ENCODE assay signal across 1 cellular context in the genomic region with DNA sequence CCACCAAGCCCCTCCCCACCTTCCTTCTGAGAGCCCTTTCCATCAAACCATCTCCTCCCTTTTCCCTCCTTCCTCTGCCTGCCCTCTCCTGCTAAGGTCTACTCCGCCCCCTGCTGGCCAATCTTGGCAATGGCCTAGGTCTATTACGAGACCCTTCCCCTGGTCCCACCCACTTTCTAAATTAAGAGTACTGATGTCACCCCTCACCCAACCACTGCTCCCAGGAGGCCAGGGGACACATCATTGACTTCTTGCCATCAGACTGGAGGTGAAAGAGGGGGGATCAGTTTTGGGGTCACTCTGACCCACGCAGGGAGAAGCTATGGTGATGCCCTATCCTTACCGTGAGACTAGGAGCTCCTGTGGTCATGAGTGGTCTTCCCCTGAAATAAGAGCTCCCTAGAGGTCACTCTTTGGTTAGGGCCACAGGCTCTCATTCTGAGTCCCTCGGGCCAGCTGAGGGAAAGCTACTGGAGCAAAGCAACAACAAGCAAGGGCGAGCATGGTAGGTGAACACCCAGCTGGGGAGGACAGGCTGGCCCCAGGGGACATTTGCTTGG.
A peak's percentile ranks its signal among the peaks of the same experiment; 100 is the strongest.
TF ChIP-seq lines count a peak whose summit lies in the region.

No MANE protein-coding gene starts in this region.

TF ChIP-seq in H1, 55 proteins besides CTCF, POLR2A, EP300 and RAD21:
- TF ChIP-seq SP2 (IDR thresholded peaks at IDR 0.05; ENCODE audit: low read length), result no peak
- no peak for TF ChIP-seq KDM1A (IDR thresholded peaks at IDR 0.05; ENCODE audit: borderline replicate concordance, low read length)
- TF ChIP-seq, protein P1, sequence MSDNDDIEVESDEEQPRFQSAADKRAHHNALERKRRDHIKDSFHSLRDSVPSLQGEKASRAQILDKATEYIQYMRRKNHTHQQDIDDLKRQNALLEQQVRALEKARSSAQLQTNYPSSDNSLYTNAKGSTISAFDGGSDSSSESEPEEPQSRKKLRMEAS (IDR thresholded peaks at IDR 0.05), result no peak
- 0 out of 2 replicates have a peak, but pooled peaks have one; percentile 33 for TF ChIP-seq TBP (IDR thresholded peaks at IDR 0.05; ENCODE audit: low read depth, low read length)
- TF ChIP-seq, protein P2, sequence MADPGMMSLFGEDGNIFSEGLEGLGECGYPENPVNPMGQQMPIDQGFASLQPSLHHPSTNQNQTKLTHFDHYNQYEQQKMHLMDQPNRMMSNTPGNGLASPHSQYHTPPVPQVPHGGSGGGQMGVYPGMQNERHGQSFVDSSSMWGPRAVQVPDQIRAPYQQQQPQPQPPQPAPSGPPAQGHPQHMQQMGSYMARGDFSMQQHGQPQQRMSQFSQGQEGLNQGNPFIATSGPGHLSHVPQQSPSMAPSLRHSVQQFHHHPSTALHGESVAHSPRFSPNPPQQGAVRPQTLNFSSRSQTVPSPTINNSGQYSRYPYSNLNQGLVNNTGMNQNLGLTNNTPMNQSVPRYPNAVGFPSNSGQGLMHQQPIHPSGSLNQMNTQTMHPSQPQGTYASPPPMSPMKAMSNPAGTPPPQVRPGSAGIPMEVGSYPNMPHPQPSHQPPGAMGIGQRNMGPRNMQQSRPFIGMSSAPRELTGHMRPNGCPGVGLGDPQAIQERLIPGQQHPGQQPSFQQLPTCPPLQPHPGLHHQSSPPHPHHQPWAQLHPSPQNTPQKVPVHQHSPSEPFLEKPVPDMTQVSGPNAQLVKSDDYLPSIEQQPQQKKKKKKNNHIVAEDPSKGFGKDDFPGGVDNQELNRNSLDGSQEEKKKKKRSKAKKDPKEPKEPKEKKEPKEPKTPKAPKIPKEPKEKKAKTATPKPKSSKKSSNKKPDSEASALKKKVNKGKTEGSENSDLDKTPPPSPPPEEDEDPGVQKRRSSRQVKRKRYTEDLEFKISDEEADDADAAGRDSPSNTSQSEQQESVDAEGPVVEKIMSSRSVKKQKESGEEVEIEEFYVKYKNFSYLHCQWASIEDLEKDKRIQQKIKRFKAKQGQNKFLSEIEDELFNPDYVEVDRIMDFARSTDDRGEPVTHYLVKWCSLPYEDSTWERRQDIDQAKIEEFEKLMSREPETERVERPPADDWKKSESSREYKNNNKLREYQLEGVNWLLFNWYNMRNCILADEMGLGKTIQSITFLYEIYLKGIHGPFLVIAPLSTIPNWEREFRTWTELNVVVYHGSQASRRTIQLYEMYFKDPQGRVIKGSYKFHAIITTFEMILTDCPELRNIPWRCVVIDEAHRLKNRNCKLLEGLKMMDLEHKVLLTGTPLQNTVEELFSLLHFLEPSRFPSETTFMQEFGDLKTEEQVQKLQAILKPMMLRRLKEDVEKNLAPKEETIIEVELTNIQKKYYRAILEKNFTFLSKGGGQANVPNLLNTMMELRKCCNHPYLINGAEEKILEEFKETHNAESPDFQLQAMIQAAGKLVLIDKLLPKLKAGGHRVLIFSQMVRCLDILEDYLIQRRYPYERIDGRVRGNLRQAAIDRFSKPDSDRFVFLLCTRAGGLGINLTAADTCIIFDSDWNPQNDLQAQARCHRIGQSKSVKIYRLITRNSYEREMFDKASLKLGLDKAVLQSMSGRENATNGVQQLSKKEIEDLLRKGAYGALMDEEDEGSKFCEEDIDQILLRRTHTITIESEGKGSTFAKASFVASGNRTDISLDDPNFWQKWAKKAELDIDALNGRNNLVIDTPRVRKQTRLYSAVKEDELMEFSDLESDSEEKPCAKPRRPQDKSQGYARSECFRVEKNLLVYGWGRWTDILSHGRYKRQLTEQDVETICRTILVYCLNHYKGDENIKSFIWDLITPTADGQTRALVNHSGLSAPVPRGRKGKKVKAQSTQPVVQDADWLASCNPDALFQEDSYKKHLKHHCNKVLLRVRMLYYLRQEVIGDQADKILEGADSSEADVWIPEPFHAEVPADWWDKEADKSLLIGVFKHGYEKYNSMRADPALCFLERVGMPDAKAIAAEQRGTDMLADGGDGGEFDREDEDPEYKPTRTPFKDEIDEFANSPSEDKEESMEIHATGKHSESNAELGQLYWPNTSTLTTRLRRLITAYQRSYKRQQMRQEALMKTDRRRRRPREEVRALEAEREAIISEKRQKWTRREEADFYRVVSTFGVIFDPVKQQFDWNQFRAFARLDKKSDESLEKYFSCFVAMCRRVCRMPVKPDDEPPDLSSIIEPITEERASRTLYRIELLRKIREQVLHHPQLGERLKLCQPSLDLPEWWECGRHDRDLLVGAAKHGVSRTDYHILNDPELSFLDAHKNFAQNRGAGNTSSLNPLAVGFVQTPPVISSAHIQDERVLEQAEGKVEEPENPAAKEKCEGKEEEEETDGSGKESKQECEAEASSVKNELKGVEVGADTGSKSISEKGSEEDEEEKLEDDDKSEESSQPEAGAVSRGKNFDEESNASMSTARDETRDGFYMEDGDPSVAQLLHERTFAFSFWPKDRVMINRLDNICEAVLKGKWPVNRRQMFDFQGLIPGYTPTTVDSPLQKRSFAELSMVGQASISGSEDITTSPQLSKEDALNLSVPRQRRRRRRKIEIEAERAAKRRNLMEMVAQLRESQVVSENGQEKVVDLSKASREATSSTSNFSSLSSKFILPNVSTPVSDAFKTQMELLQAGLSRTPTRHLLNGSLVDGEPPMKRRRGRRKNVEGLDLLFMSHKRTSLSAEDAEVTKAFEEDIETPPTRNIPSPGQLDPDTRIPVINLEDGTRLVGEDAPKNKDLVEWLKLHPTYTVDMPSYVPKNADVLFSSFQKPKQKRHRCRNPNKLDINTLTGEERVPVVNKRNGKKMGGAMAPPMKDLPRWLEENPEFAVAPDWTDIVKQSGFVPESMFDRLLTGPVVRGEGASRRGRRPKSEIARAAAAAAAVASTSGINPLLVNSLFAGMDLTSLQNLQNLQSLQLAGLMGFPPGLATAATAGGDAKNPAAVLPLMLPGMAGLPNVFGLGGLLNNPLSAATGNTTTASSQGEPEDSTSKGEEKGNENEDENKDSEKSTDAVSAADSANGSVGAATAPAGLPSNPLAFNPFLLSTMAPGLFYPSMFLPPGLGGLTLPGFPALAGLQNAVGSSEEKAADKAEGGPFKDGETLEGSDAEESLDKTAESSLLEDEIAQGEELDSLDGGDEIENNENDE (IDR thresholded peaks at IDR 0.05; ENCODE audit: insufficient replicate concordance, low read length), result no peak
- no peak for TF ChIP-seq CEBPB (IDR thresholded peaks at IDR 0.05; ENCODE audit: low read depth, low read length)
- TF ChIP-seq TEAD4 (IDR thresholded peaks at IDR 0.05; ENCODE audit: low read depth, low read length), result no peak
- no peak for TF ChIP-seq CHD1 (IDR thresholded peaks at IDR 0.05; ENCODE audit: low read depth, low read length)
- no peak for TF ChIP-seq SP4 (IDR thresholded peaks at IDR 0.05; ENCODE audit: low read length)
- TF ChIP-seq GABPA (IDR thresholded peaks at IDR 0.05; ENCODE audit: borderline replicate concordance, insufficient read depth, low read length), result peak; percentile 43; the same call in 1 of the 2 replicates
- no peak for TF ChIP-seq JUN (IDR thresholded peaks at IDR 0.05; ENCODE audit: low read depth, low read length)
- TF ChIP-seq SP1 (IDR thresholded peaks at IDR 0.05; ENCODE audit: low read depth, low read length), result peak; percentile 43; the same call in 1 of the 2 replicates
- TF ChIP-seq YY1 (IDR thresholded peaks at IDR 0.05; ENCODE audit: low read depth, low read length), result 0 out of 2 replicates have a peak, but pooled peaks have one; percentile 42
- TF ChIP-seq TAF7 (optimal IDR thresholded peaks at IDR 0.05; ENCODE audit: borderline replicate concordance, low read depth, low read length), result peak; percentile 82
- TF ChIP-seq CREB1 (IDR thresholded peaks at IDR 0.05), result peak; percentile 37
- TF ChIP-seq TAF1 (IDR thresholded peaks at IDR 0.05; ENCODE audit: low read depth, low read length), result peak; percentile 43; the same call in 1 of the 2 replicates
- no peak for TF ChIP-seq GTF2F1 (IDR thresholded peaks at IDR 0.05; ENCODE audit: borderline replicate concordance, low read depth, low read length)
- no peak for TF ChIP-seq EZH2 (IDR thresholded peaks at IDR 0.05; ENCODE audit: low read depth, low read length, severe bottlenecking)
- peak; percentile 17; the same call in 1 of the 2 replicates for TF ChIP-seq EGR1 (IDR thresholded peaks at IDR 0.05; ENCODE audit: borderline replicate concordance, low read depth, low read length)
- no peak for TF ChIP-seq KDM5A (IDR thresholded peaks at IDR 0.05; ENCODE audit: low read length)
- no peak for TF ChIP-seq ASH2L (IDR thresholded peaks at IDR 0.05; ENCODE audit: low read length)
- TF ChIP-seq JUND (IDR thresholded peaks at IDR 0.05; ENCODE audit: low read length), result peak; percentile 61; the same call in 1 of the 2 replicates
- TF ChIP-seq MAFK (IDR thresholded peaks at IDR 0.05; ENCODE audit: low read depth, low read length), result no peak
- TF ChIP-seq FOSL1 (IDR thresholded peaks at IDR 0.05; ENCODE audit: insufficient read depth, low read depth, low read length), result no peak
- no peak for TF ChIP-seq HDAC2 (IDR thresholded peaks at IDR 0.05; ENCODE audit: borderline replicate concordance in 1 of 2, low read depth in 2 of 2, low read length in 2 of 2)
- TF ChIP-seq, protein P3, sequence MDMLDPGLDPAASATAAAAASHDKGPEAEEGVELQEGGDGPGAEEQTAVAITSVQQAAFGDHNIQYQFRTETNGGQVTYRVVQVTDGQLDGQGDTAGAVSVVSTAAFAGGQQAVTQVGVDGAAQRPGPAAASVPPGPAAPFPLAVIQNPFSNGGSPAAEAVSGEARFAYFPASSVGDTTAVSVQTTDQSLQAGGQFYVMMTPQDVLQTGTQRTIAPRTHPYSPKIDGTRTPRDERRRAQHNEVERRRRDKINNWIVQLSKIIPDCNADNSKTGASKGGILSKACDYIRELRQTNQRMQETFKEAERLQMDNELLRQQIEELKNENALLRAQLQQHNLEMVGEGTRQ (IDR thresholded peaks at IDR 0.05; ENCODE audit: low read length), result no peak
- TF ChIP-seq, protein P4, sequence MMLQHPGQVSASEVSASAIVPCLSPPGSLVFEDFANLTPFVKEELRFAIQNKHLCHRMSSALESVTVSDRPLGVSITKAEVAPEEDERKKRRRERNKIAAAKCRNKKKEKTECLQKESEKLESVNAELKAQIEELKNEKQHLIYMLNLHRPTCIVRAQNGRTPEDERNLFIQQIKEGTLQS (IDR thresholded peaks at IDR 0.05; ENCODE audit: insufficient read depth, low read depth, low read length), result no peak
- no peak for TF ChIP-seq SAP30 (IDR thresholded peaks at IDR 0.05; ENCODE audit: insufficient read depth, insufficient replicate concordance, low read length)
- no peak for TF ChIP-seq RFX5 (IDR thresholded peaks at IDR 0.05; ENCODE audit: borderline replicate concordance, low read depth, low read length)
- no peak for TF ChIP-seq CBX5 (IDR thresholded peaks at IDR 0.05; ENCODE audit: low read depth, low read length)
- TF ChIP-seq, protein P5, sequence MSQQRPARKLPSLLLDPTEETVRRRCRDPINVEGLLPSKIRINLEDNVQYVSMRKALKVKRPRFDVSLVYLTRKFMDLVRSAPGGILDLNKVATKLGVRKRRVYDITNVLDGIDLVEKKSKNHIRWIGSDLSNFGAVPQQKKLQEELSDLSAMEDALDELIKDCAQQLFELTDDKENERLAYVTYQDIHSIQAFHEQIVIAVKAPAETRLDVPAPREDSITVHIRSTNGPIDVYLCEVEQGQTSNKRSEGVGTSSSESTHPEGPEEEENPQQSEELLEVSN (IDR thresholded peaks at IDR 0.05), result peak; percentile 55
- no peak for TF ChIP-seq SRF (IDR thresholded peaks at IDR 0.05; ENCODE audit: low read depth, low read length)
- TF ChIP-seq PHF8 (conservative IDR thresholded peaks at IDR 0.05; ENCODE audit: low read depth, low read length), result no peak
- TF ChIP-seq CTBP2 (IDR thresholded peaks at IDR 0.05; ENCODE audit: borderline replicate concordance, insufficient read depth, insufficient read length, low read length), result no peak
- TF ChIP-seq BRCA1 (IDR thresholded peaks at IDR 0.05; ENCODE audit: low read depth, low read length), result no peak
- no peak for TF ChIP-seq KDM4A (IDR thresholded peaks at IDR 0.05; ENCODE audit: low read depth, low read length, severe bottlenecking)
- peak; percentile 30; the same call in 1 of the 2 replicates for TF ChIP-seq POLR2AphosphoS5 (IDR thresholded peaks at IDR 0.05; ENCODE audit: low read depth, low read length)
- no peak for TF ChIP-seq ZNF274 (IDR thresholded peaks at IDR 0.05; ENCODE audit: borderline replicate concordance, extremely low read depth, low read length)
- no peak for TF ChIP-seq RBBP5 (IDR thresholded peaks at IDR 0.05; ENCODE audit: borderline replicate concordance, low read depth, low read length)
- TF ChIP-seq RXRA (IDR thresholded peaks at IDR 0.05; ENCODE audit: insufficient read depth, low read depth, low read length), result no peak
- TF ChIP-seq BCL11A (IDR thresholded peaks at IDR 0.05; ENCODE audit: low read depth in 2 of 2, low read length in 2 of 2), result no peak
- TF ChIP-seq, protein P6, sequence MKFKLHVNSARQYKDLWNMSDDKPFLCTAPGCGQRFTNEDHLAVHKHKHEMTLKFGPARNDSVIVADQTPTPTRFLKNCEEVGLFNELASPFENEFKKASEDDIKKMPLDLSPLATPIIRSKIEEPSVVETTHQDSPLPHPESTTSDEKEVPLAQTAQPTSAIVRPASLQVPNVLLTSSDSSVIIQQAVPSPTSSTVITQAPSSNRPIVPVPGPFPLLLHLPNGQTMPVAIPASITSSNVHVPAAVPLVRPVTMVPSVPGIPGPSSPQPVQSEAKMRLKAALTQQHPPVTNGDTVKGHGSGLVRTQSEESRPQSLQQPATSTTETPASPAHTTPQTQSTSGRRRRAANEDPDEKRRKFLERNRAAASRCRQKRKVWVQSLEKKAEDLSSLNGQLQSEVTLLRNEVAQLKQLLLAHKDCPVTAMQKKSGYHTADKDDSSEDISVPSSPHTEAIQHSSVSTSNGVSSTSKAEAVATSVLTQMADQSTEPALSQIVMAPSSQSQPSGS (IDR thresholded peaks at IDR 0.05; ENCODE audit: low read length), result peak; percentile 57; the same call in 1 of the 2 replicates
- TF ChIP-seq RNF2 (IDR thresholded peaks at IDR 0.05; ENCODE audit: borderline replicate concordance, low read depth, low read length, missing control alignments, poor library complexity, severe bottlenecking), result no peak
- TF ChIP-seq SUZ12 (IDR thresholded peaks at IDR 0.05; ENCODE audit: low read length), result no peak
- no peak for TF ChIP-seq BACH1 (IDR thresholded peaks at IDR 0.05; ENCODE audit: low read length)
- TF ChIP-seq CBX8 (IDR thresholded peaks at IDR 0.05; ENCODE audit: borderline replicate concordance, low read depth, low read length), result no peak
- no peak for TF ChIP-seq TCF12 (IDR thresholded peaks at IDR 0.05; ENCODE audit: low read depth, low read length)
- TF ChIP-seq SIX5 (IDR thresholded peaks at IDR 0.05; ENCODE audit: low read depth, low read length), result no peak
- no peak for TF ChIP-seq SIN3A (conservative IDR thresholded peaks at IDR 0.05 in 1 of 2, IDR thresholded peaks at IDR 0.05 in 1 of 2; ENCODE audit: low read depth in 1 of 2, low read length in 2 of 2)
- no peak for TF ChIP-seq HDAC6 (IDR thresholded peaks at IDR 0.05; ENCODE audit: low read depth, low read length)
- no peak for TF ChIP-seq CHD2 (IDR thresholded peaks at IDR 0.05; ENCODE audit: low read length)
- no peak for TF ChIP-seq NANOG (IDR thresholded peaks at IDR 0.05; ENCODE audit: insufficient read depth, low read depth, low read length, poor library complexity, severe bottlenecking)
- no peak for TF ChIP-seq POU5F1 (IDR thresholded peaks at IDR 0.05; ENCODE audit: low read depth, low read length)
- TF ChIP-seq NRF1 (IDR thresholded peaks at IDR 0.05; ENCODE audit: low read depth, low read length), result no peak
- TF ChIP-seq SIRT6 (IDR thresholded peaks at IDR 0.05; ENCODE audit: low read length), result no peak
